Comparison of ENCODE assay signal across 27 cellular contexts in the genomic region with DNA sequence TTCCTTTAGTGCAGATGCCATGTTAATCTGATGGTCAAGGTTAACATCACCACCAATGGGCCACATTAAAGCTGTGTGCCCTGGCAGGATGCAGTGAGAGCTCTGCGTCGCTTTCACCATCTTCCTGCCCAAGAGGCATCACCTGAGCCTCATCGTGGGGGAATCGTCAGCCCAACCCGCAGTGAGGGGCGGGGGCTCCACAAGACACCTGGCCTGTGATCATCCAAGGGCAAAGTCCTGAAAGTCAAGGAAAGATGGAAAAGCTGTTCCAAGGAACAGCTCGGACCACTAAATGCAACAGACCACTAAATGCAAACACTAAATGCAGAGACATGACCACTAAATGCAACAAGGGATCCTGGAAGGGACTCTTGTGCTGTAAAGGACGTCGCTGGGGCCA. TPM values are rescaled to one million over a fixed set of nuclear protein-coding genes. Genes with fewer than 3 reads are reported as not detected.
A peak's percentile ranks its signal among the peaks of the same experiment; 100 is the strongest.
DNase-seq lines count a peak whose midpoint lies in the region; ATAC-seq, FAIRE-seq and TF ChIP-seq lines count a peak whose summit lies in the region.
"Had no signal": no experiment of that assay in that cellular context is flagged by ENCODE, and none has a peak within 500 bp of the region (broad histone marks: within the 10 kb centered on the region; RNA-seq: fewer than 3 reads in every experiment).

No MANE protein-coding gene starts in this region.

- H3K4me3 Mint-ChIP-seq in activated CD4-positive, alpha-beta memory T cell treated with anti-CD3 and anti-CD28 coated beads, Interleukin-2, amount 10 ng/mL, durations not matched to agents 7 days and 5 days, result no peak overlapping the region
- H3K4me3 Mint-ChIP-seq in activated CD4-positive, alpha-beta memory T cell treated with anti-CD3 and anti-CD28 coated beads for 36 hours, result no peak overlapping the region
- no peak overlapping the region for H3K4me3 Mint-ChIP-seq in HFFc6
- H3K4me3 Mint-ChIP-seq: CD8-positive, alpha-beta T cell; H9 had no signal

- no peak overlapping the region for H3K4me2 ChIP-seq in HepG2 (ENCODE audit: low read depth, low read length)

- DNase-seq in activated CD4-positive, alpha-beta memory T cell treated with anti-CD3 and anti-CD28 coated beads, Interleukin-2, amount 10 ng/mL, durations not matched to agents 7 days and 5 days, result peak; percentile 8
- no peak for DNase-seq in activated CD4-positive, alpha-beta memory T cell treated with anti-CD3 and anti-CD28 coated beads for 36 hours
- DNase-seq in AG20443 (ENCODE audit: low spot score) (peak; percentile 1), HepG2 (ENCODE audit: low spot score) (no peak), spleen (peak; percentile 29), HFFc6 (no peak), thyroid gland (no peak)
- DNase-seq: AML-193, C1 segment of cervical spinal cord, DND-41, GM23248, H9, KG1, NCI-H1092, NCI-H1436, NCI-H187 treated with DMSO at 0.1 percent for 48 hours, NCI-H2107, NCI-H446 treated with DMSO at 0.1 percent for 48 hours, NCI-H526 treated with DMSO at 0.1 percent for 48 hours, PC-3, RPMI8226, SHP77 had no signal

- H3K4me1 ChIP-seq in HepG2 (ENCODE audit: insufficient read depth, low read length) (no peaks in the 10 kb centered on the region), spleen (peaks cover 0 to 33% (median 19%) of the 10 kb centered on the region in 6 donors), thyroid gland (no peaks in the 10 kb centered on the region)

- CTCF ChIA-PET in activated CD4-positive, alpha-beta memory T cell treated with anti-CD3 and anti-CD28 coated beads, Interleukin-2, amount 10 ng/mL, durations not matched to agents 7 days and 5 days (lab: Charles Lee), result no interaction called here
- CTCF ChIA-PET in activated CD4-positive, alpha-beta memory T cell treated with anti-CD3 and anti-CD28 coated beads for 36 hours (lab: Charles Lee), result interaction anchor here (1.4 kb wide), 1 partner anchor 236 kb away, joined by 5 read pairs; no protein-coding TSS in a partner anchor
- CTCF ChIA-PET in HepG2 (lab: Yijun Ruan, JAX; ENCODE audit: low intra/inter-chr PET ratio, low total read pairs), result no interaction called here

- H3K27me3 ChIP-seq in HepG2 (ENCODE audit: control insufficient read depth in 1 of 2, insufficient read depth in 2 of 2, low read length in 2 of 2), result no peaks in the 10 kb centered on the region
- H3K27me3 ChIP-seq in spleen (replicated peaks in 1 of 7), result peaks cover 0 to 72% (median 8%) of the 10 kb centered on the region in 7 donors
- H3K27me3 ChIP-seq in thyroid gland, result no peaks in the 10 kb centered on the region

- no peaks in the 10 kb centered on the region for H3K9me3 ChIP-seq in HepG2 (ENCODE audit: low read length)
- H3K9me3 ChIP-seq in spleen, result no peaks in the 10 kb centered on the region
- H3K9me3 ChIP-seq in thyroid gland, result no peaks in the 10 kb centered on the region

- H3K36me3 ChIP-seq in HepG2 (replicated peaks in 1 of 2; ENCODE audit: control insufficient read depth in 1 of 2, insufficient read depth in 2 of 2, low read length in 2 of 2), result no peaks in the 10 kb centered on the region
- H3K36me3 ChIP-seq in spleen, result no peaks in the 10 kb centered on the region
- H3K36me3 ChIP-seq in thyroid gland, result no peaks in the 10 kb centered on the region

- in situ Hi-C loops in HepG2 (cut with HindIII; ENCODE audit: extremely low pct_ligation_motif_present, low pct_unique_long_range_greater_than_20kb), result loop anchor here (5.0 kb wide), 1 partner anchor 42 kb away; no protein-coding TSS in a partner anchor

- no peak for FAIRE-seq in HepG2 (lab: Jason Lieb, UNC)
- FAIRE-seq: GM12891 had no signal

- no peaks in the 10 kb centered on the region for H3K79me2 ChIP-seq in HepG2 (ENCODE audit: insufficient read depth, low read length)

- TF ChIP-seq RAD21 in HepG2 (CRISPR knock-in tag; IDR thresholded peaks at IDR 0.05), result no peak

- H3K27ac ChIP-seq in HepG2 (ENCODE audit: extremely low read length, insufficient read depth, low read length), result no peak overlapping the region
- H3K27ac ChIP-seq in spleen, result no peak overlapping the region
- H3K27ac ChIP-seq in thyroid gland, result no peak overlapping the region
- H3K27ac ChIP-seq: 22Rv1, GM23248, HL-60 had no signal

- H2AFZ ChIP-seq in HepG2 (ENCODE audit: low read length), result no peak overlapping the region
- H2AFZ ChIP-seq: GM23248 had no signal

- BruUV-seq in HepG2 (replicated peaks; lab: Mats Ljungman, UMichigan), result no TSS peak

- no peaks in the 10 kb centered on the region for H4K20me1 ChIP-seq in HepG2 (ENCODE audit: insufficient read depth, low read length)

- no peaks in the 10 kb centered on the region for H3K36me3 Mint-ChIP-seq in activated CD4-positive, alpha-beta memory T cell treated with anti-CD3 and anti-CD28 coated beads, Interleukin-2, amount 10 ng/mL, durations not matched to agents 7 days and 5 days (ENCODE audit: low read depth)
- H3K36me3 Mint-ChIP-seq in activated CD4-positive, alpha-beta memory T cell treated with anti-CD3 and anti-CD28 coated beads for 36 hours, result no peaks in the 10 kb centered on the region
- no peaks in the 10 kb centered on the region for H3K36me3 Mint-ChIP-seq in HFFc6 (ENCODE audit: low read depth)
- H3K36me3 Mint-ChIP-seq: CD8-positive, alpha-beta T cell had no signal

- no peak overlapping the region for H3K9ac ChIP-seq in HepG2 (ENCODE audit: insufficient read depth, low read depth, low read length)
- H3K9ac ChIP-seq: GM23248 had no signal

- TF ChIP-seq CTCF in HepG2 (CRISPR knock-in tag; IDR thresholded peaks at IDR 0.05) (no peak), spleen (IDR thresholded peaks at IDR 0.05 in 8 of 11, conservative IDR thresholded peaks at IDR 0.05 in 3 of 11) (no peak), HFFc6 (IDR thresholded peaks at IDR 0.05) (no peak), thyroid gland (IDR thresholded peaks at IDR 0.05) (no peak)

- TF ChIP-seq EP300 in HepG2 (IDR thresholded peaks at IDR 0.05; ENCODE audit: low read depth in 2 of 2, low read length in 2 of 2) (no peak), HepG2 (CRISPR knock-in tag; IDR thresholded peaks at IDR 0.05; ENCODE audit: borderline replicate concordance) (no peak)

- no peak overlapping the region for H3K4me3 ChIP-seq in HepG2 (replicated peaks in 1 of 3; ENCODE audit: insufficient read depth in 1 of 3, low read depth in 2 of 3, low read length in 3 of 3)
- no peak overlapping the region for H3K4me3 ChIP-seq in spleen
- no peak overlapping the region for H3K4me3 ChIP-seq in thyroid gland (replicated peaks in 1 of 3)
- H3K4me3 ChIP-seq: GM23248 had no signal

- ATAC-seq in HepG2, result no peak
- ATAC-seq in GM19328 (IDR thresholded peaks at IDR 0.05; ENCODE audit: unreplicated experiment), result no peak
- ATAC-seq: CD8-positive, alpha-beta T cell; PC-3 had no signal

- POLR2A ChIA-PET in activated CD4-positive, alpha-beta memory T cell treated with anti-CD3 and anti-CD28 coated beads, Interleukin-2, amount 10 ng/mL, durations not matched to agents 7 days and 5 days (lab: Charles Lee), result no interaction called here
- POLR2A ChIA-PET in activated CD4-positive, alpha-beta memory T cell treated with anti-CD3 and anti-CD28 coated beads for 36 hours (lab: Charles Lee), result no interaction called here
- POLR2A ChIA-PET in HepG2 (lab: Yijun Ruan, JAX), result no interaction called here

- H3K27ac Mint-ChIP-seq in activated CD4-positive, alpha-beta memory T cell treated with anti-CD3 and anti-CD28 coated beads, Interleukin-2, amount 10 ng/mL, durations not matched to agents 7 days and 5 days, result no peak overlapping the region
- no peak overlapping the region for H3K27ac Mint-ChIP-seq in activated CD4-positive, alpha-beta memory T cell treated with anti-CD3 and anti-CD28 coated beads for 36 hours
- H3K27ac Mint-ChIP-seq in HFFc6, result no peak overlapping the region
- H3K27ac Mint-ChIP-seq: CD8-positive, alpha-beta T cell; H9 had no signal

- peaks cover 35% of the 10 kb centered on the region for H3K4me1 Mint-ChIP-seq in activated CD4-positive, alpha-beta memory T cell treated with anti-CD3 and anti-CD28 coated beads, Interleukin-2, amount 10 ng/mL, durations not matched to agents 7 days and 5 days
- peaks cover 35% of the 10 kb centered on the region for H3K4me1 Mint-ChIP-seq in activated CD4-positive, alpha-beta memory T cell treated with anti-CD3 and anti-CD28 coated beads for 36 hours (ENCODE audit: low read depth)
- no peaks in the 10 kb centered on the region for H3K4me1 Mint-ChIP-seq in HFFc6 (ENCODE audit: low read depth)

- 76% methylated on average over 9 of the region's 9 CpGs for WGBS in HepG2 (ENCODE audit: low lambda C conversion rate)
- WGBS in spleen, 5 donors, result 74 to 91% (median 89%) methylated on average over 9 of the region's 9 CpGs
- 85 to 92% methylated on average over 9 of the region's 9 CpGs for WGBS in thyroid gland, 2 donors

- H3K27me3 Mint-ChIP-seq in activated CD4-positive, alpha-beta memory T cell treated with anti-CD3 and anti-CD28 coated beads, Interleukin-2, amount 10 ng/mL, durations not matched to agents 7 days and 5 days, result peaks cover 47% of the 10 kb centered on the region
- H3K27me3 Mint-ChIP-seq in activated CD4-positive, alpha-beta memory T cell treated with anti-CD3 and anti-CD28 coated beads for 36 hours, result peaks cover 27% of the 10 kb centered on the region
- peaks cover 16% of the 10 kb centered on the region; the same call in 1 of the 2 replicates for H3K27me3 Mint-ChIP-seq in HFFc6 (ENCODE audit: insufficient read depth)

- TF ChIP-seq POLR2A in HepG2 (IDR thresholded peaks at IDR 0.05; ENCODE audit: insufficient read depth in 1 of 2, low read depth in 2 of 2, low read length in 2 of 2) (0 out of 4 replicates have a peak, but pooled peaks of 1 of the 2 experiments have one; percentile 4), spleen (IDR thresholded peaks at IDR 0.05) (no peak), thyroid gland (IDR thresholded peaks at IDR 0.05) (no peak)

- intact Hi-C loops in activated CD4-positive, alpha-beta memory T cell treated with anti-CD3 and anti-CD28 coated beads for 36 hours (cut with micrococcal nuclease), result no loop called here
- intact Hi-C loops in HepG2 (cut with micrococcal nuclease; ENCODE audit: unreplicated experiment) (no loop called here), spleen (cut with DNase I; ENCODE audit: low total_unique reads) (no loop called here), thyroid gland (cut with DNase I) (no loop called here)

- H3K9me3 Mint-ChIP-seq in activated CD4-positive, alpha-beta memory T cell treated with anti-CD3 and anti-CD28 coated beads, Interleukin-2, amount 10 ng/mL, durations not matched to agents 7 days and 5 days, result no peaks in the 10 kb centered on the region
- H3K9me3 Mint-ChIP-seq in activated CD4-positive, alpha-beta memory T cell treated with anti-CD3 and anti-CD28 coated beads for 36 hours, result no peaks in the 10 kb centered on the region
- H3K9me3 Mint-ChIP-seq in HFFc6, result no peaks in the 10 kb centered on the region

RNA-seq across cellular contexts. Expression of gene WDR4, which starts 49.9 kb away (rescaled TPM):
- total RNA-seq in activated CD4-positive, alpha-beta memory T cell treated with anti-CD3 and anti-CD28 coated beads, Interleukin-2, amount 10 ng/mL, durations not matched to agents 7 days and 5 days, result 10 to 100 TPM; 18.2 to 18.5 TPM
- 10 to 100 TPM; 39.8 to 39.9 TPM for total RNA-seq in activated CD4-positive, alpha-beta memory T cell treated with anti-CD3 and anti-CD28 coated beads for 36 hours
- total RNA-seq in HepG2 (2016; rRNA removed; fragmentation: Illumina TruSeq; extraction: Trizol), result 14.4 and 14.8 TPM in 2 replicates
- 5.6 and 6.6 TPM in 2 replicates for total RNA-seq in HepG2 (2016; cell fraction: cytosol; rRNA removed; fragmentation: Illumina TruSeq; extraction: Trizol; ENCODE audit: low read depth)
- 13.1 and 14.9 TPM in 2 replicates for total RNA-seq in HepG2 (2016; cell fraction: insoluble cytoplasmic fraction; rRNA removed; fragmentation: Illumina TruSeq; extraction: Trizol)
- 6.4 and 7.7 TPM in 2 replicates for total RNA-seq in HepG2 (2016; cell fraction: membrane; rRNA removed; fragmentation: Illumina TruSeq; extraction: Trizol)
- 19.0 and 23.6 TPM in 2 replicates for total RNA-seq in HepG2 (2016; cell fraction: nucleus; rRNA removed; fragmentation: Illumina TruSeq; extraction: Trizol)
- polyA plus RNA-seq in HepG2 (2011; rRNA removed), result 10.9 and 11.3 TPM in 2 replicates
- 9.4 and 15.2 TPM in 2 replicates for polyA plus RNA-seq in HepG2 (2011; cell fraction: cytosol; rRNA removed)
- polyA plus RNA-seq in HepG2 (2011; cell fraction: nucleus; rRNA removed), result 45.2 and 52.9 TPM in 2 replicates
- 10.2 and 10.8 TPM in 2 replicates for polyA plus RNA-seq in HepG2 (2012)
- polyA plus RNA-seq in HepG2 (2016; cell fraction: cytosol; fragmentation: Illumina TruSeq; extraction: Trizol; ENCODE audit: low read depth), result 3.4 and 3.8 TPM in 2 replicates
- polyA plus RNA-seq in HepG2 (2016; cell fraction: insoluble cytoplasmic fraction; fragmentation: Illumina TruSeq; extraction: Trizol; ENCODE audit: low read depth), result 17.9 and 21.8 TPM in 2 replicates
- 5.6 and 6.6 TPM in 2 replicates for polyA plus RNA-seq in HepG2 (2016; cell fraction: membrane; fragmentation: Illumina TruSeq; extraction: Trizol; ENCODE audit: low read depth)
- 29.4 and 30.7 TPM in 2 replicates for polyA plus RNA-seq in HepG2 (2016; cell fraction: nucleus; fragmentation: Illumina TruSeq; extraction: Trizol; ENCODE audit: insufficient read depth, low read depth)
- polyA minus RNA-seq in HepG2 (2011; rRNA and poly(A)+ RNA removed; ENCODE audit: low replicate concordance), result 35.6 and 97.8 TPM in 2 replicates
- polyA minus RNA-seq in HepG2 (2011; cell fraction: cytosol; rRNA and poly(A)+ RNA removed), result 5.3 and 5.5 TPM in 2 replicates
- 31.8 and 38.4 TPM in 2 replicates for polyA minus RNA-seq in HepG2 (2011; cell fraction: nucleus; rRNA and poly(A)+ RNA removed)
- 10 to 100 TPM; 11.2 to 31.3 (median 20.7) TPM for total RNA-seq in spleen
- polyA plus RNA-seq in spleen, result 10 to 100 TPM in 2 of 3 donors, 1 to 10 TPM in 1; 6.1 to 17.4 (median 11.6) TPM
- total RNA-seq in HFFc6 (2021; fragmentation: NEBNext Ultra II Directional; extraction: Animal tissue kit (Norgen Biotek cat#: 25700)), result 10 to 100 TPM; 18.5 to 27.6 (median 20.9) TPM
- total RNA-seq in thyroid gland, result 10 to 100 TPM in 2 of 4 donors, 1 to 10 TPM in 2; 8.1 to 13.2 (median 10.9) TPM

Comparison
In these comparisons a context has a peak if more than half of its experiments do, and no peak if none do; other contexts are left out.
1. DNase-seq: peak in activated CD4-positive, alpha-beta memory T cell treated with anti-CD3 and anti-CD28 coated beads, Interleukin-2, amount 10 ng/mL, durations not matched to agents 7 days and 5 days (single experiment), AG20443 (single experiment) and spleen (single experiment); none in activated CD4-positive, alpha-beta memory T cell treated with anti-CD3 and anti-CD28 coated beads for 36 hours (single experiment), HepG2 (single experiment), HFFc6 (single experiment) and thyroid gland (0 of 2).